ENCODE assay signal across 8 cellular contexts in the genomic region with DNA sequence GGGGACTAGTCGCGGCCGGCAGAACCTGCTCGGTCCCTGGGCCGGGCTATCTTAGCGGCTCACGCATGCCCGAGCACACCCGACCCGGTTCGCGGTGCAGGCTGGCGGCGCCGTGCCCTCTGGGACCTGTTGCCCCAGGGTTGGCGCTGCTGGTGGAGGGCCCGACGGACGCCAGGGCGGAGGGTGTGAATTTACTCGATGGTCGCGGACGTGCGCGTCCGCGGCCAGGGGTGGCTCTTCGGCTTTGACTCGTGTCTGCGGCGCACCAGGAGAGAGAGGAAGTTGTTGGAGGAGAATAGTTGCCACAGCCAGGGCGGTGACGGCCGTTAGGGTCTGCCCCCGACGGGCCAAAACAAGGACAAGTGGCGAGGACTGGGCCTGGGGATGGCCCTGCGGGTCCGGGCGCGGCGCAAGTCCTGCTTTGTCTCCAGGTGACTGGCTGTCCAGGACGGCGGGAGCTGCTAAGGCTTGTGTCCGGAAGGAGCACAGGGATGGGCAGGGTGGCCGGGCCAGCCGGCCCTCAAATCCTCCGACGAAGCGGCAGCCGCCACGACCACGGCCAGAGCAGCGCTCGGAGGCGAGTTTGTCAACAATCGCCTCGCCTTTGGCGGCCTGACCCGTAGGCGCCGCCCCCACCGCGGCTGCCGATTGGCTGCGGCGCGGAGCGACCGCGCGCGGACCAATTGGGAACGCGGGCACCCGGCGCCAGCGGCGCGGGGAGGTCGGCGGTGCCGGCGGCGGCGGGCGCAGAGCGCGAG. TPM values are rescaled to one million over a fixed set of nuclear protein-coding genes. Genes with fewer than 3 reads are reported as not detected.
DNase-seq lines count a peak whose midpoint lies in the region; ATAC-seq and TF ChIP-seq lines count a peak whose summit lies in the region.

No MANE protein-coding gene starts in this region.

- H3K27me3 Mint-ChIP-seq in neural crest cell (ENCODE audit: low read depth), result peaks cover 48% of the 10 kb centered on the region

- in situ Hi-C loops in GM23248 (cut with MboI), result loop anchor here (25.0 kb wide), 1 partner anchor 565 kb away; no protein-coding TSS in a partner anchor

- TF ChIP-seq CTCF in DOHH2 (IDR thresholded peaks at IDR 0.05; ENCODE audit: low read depth, low read length, poor library complexity, severe bottlenecking) (no peak), foreskin keratinocyte (conservative IDR thresholded peaks at IDR 0.05) (no peak), neural crest cell (conservative IDR thresholded peaks at IDR 0.05) (no peak)

- peak overlapping the region; percentile 77 for H3K27ac ChIP-seq in DOHH2 (ENCODE audit: low read depth, low read length)
- no peak overlapping the region for H3K27ac ChIP-seq in GM23248
- peak overlapping the region; percentile 89 for H3K27ac ChIP-seq in Karpas-422 (ENCODE audit: low read length)
- H3K27ac ChIP-seq in foreskin keratinocyte, result peak overlapping the region; percentile 57
- peak overlapping the region; percentile 16 for H3K27ac ChIP-seq in subcutaneous abdominal adipose tissue (ENCODE audit: low read depth, low read length)

- H4K20me1 ChIP-seq in DOHH2 (ENCODE audit: control insufficient read depth, insufficient read depth, low read depth, low read length) (peaks cover 38% of the 10 kb centered on the region), GM23248 (ENCODE audit: insufficient read depth) (no peaks in the 10 kb centered on the region), Karpas-422 (ENCODE audit: insufficient read depth, low read depth, low read length) (peaks cover 53% of the 10 kb centered on the region)

- H3F3A ChIP-seq in DOHH2 (ENCODE audit: control insufficient read depth, insufficient read depth), result no peaks in the 10 kb centered on the region
- peaks cover 8% of the 10 kb centered on the region; the same call in 1 of the 2 replicates for H3F3A ChIP-seq in GM23248 (ENCODE audit: insufficient read depth)

- H3K4me1 ChIP-seq in DOHH2 (ENCODE audit: control insufficient read depth, low read length) (peaks cover 74% of the 10 kb centered on the region), GM23248 (ENCODE audit: insufficient read depth) (peaks cover 3% of the 10 kb centered on the region; the same call in 1 of the 2 replicates), Karpas-422 (ENCODE audit: low read length) (peaks cover 73% of the 10 kb centered on the region), foreskin keratinocyte (peaks cover 6% of the 10 kb centered on the region), subcutaneous abdominal adipose tissue (ENCODE audit: control insufficient read depth in 5 of 5, insufficient read depth in 5 of 5, low read length in 5 of 5) (peaks cover 3 to 69% (median 57%) of the 10 kb centered on the region in 5 donors)

- H3K79me2 ChIP-seq in DOHH2 (ENCODE audit: control insufficient read depth, low read length), result peaks cover 62% of the 10 kb centered on the region
- H3K79me2 ChIP-seq in GM23248 (ENCODE audit: insufficient read depth), result no peaks in the 10 kb centered on the region
- peaks cover 60% of the 10 kb centered on the region for H3K79me2 ChIP-seq in Karpas-422 (ENCODE audit: low read length)

- H3K4me3 ChIP-seq in DOHH2 (ENCODE audit: low read length), result peak overlapping the region; percentile 91
- H3K4me3 ChIP-seq in GM23248, result peak overlapping the region; percentile 77
- peak overlapping the region; percentile 97 for H3K4me3 ChIP-seq in Karpas-422 (ENCODE audit: low read length)
- H3K4me3 ChIP-seq in subcutaneous abdominal adipose tissue (ENCODE audit: low read depth in 1 of 5, low read length in 5 of 5), result peak overlapping the region; percentile 77 to 90 (median 84)

- H3K9ac ChIP-seq in GM23248, result peak overlapping the region; percentile 65
- H3K9ac ChIP-seq in Karpas-422 (ENCODE audit: low read length), result peak overlapping the region; percentile 97
- H3K9ac ChIP-seq in subcutaneous abdominal adipose tissue (ENCODE audit: low read length in 5 of 5), result peak overlapping the region in 4 of 5 donors; percentile 59 to 78 (median 70)

- DNase-seq in GM23248 (peak; percentile 95), Karpas-422 (peak; percentile 95), SHP77 (lab: John Stamatoyannopoulos, UW) (peak; percentile 74 to 82), foreskin keratinocyte (peak in 1 of 2 donors; percentile 65), neural crest cell (ENCODE audit: low read depth, low spot score) (peak; percentile 81)
- peak; percentile 66 for DNase-seq in activated gamma-delta T cell treated with anti-CD3 and anti-CD28 coated beads, Interleukin-2, amount 50 U/mL, for 16 hours (ENCODE audit: low read depth)

- H3K4me3 Mint-ChIP-seq in neural crest cell, result peak overlapping the region; percentile 95

- peak; percentile 55 for ATAC-seq in foreskin keratinocyte

- H3K4me1 Mint-ChIP-seq in neural crest cell, result peaks cover 51% of the 10 kb centered on the region

- H3K27ac Mint-ChIP-seq in neural crest cell (ENCODE audit: unreplicated experiment), result no peak overlapping the region

- peaks cover 57% of the 10 kb centered on the region for H3K36me3 ChIP-seq in DOHH2 (ENCODE audit: control insufficient read depth, low read length)
- H3K36me3 ChIP-seq in GM23248 (ENCODE audit: low read depth), result no peaks in the 10 kb centered on the region
- peaks cover 37% of the 10 kb centered on the region for H3K36me3 ChIP-seq in Karpas-422 (ENCODE audit: insufficient read depth, low read length)
- peaks cover 8 to 14% (median 9%) of the 10 kb centered on the region in 5 donors for H3K36me3 ChIP-seq in subcutaneous abdominal adipose tissue (ENCODE audit: control insufficient read depth in 5 of 5, insufficient read depth in 5 of 5, low read length in 5 of 5)

- WGBS in GM23248 (ENCODE audit: low coverage in 1 of 2, low lambda C conversion rate in 2 of 2, missing lambda C conversion rate in 2 of 2), 2 experiments, result 1 to 2% methylated on average over 62 to 90 of the region's 90 CpGs

- H3K9me3 ChIP-seq in DOHH2 (ENCODE audit: control insufficient read depth, insufficient read depth, low read length) (no peaks in the 10 kb centered on the region), GM23248 (ENCODE audit: low read depth) (no peaks in the 10 kb centered on the region), Karpas-422 (ENCODE audit: low read length) (no peaks in the 10 kb centered on the region), subcutaneous abdominal adipose tissue (ENCODE audit: control insufficient read depth in 5 of 5, low read length in 5 of 5) (no peaks in the 10 kb centered on the region)

- peak overlapping the region; percentile 89 for H3K4me2 ChIP-seq in DOHH2 (ENCODE audit: low read length)
- H3K4me2 ChIP-seq in GM23248 (ENCODE audit: unreplicated experiment), result peak overlapping the region; percentile 97
- H3K4me2 ChIP-seq in Karpas-422 (ENCODE audit: low read depth, low read length, poor library complexity, severe bottlenecking), result peak overlapping the region; percentile 92

- peak overlapping the region; percentile 94 for H2AFZ ChIP-seq in GM23248
- H2AFZ ChIP-seq in Karpas-422 (ENCODE audit: low read length), result no peak overlapping the region

- H3K27me3 ChIP-seq in DOHH2 (ENCODE audit: control insufficient read depth, low read length) (peaks cover 31% of the 10 kb centered on the region), GM23248 (replicated peaks; ENCODE audit: insufficient read depth) (peaks cover 13% of the 10 kb centered on the region), Karpas-422 (ENCODE audit: low read length) (no peaks in the 10 kb centered on the region; the same call in 1 of the 2 replicates), foreskin keratinocyte (peaks cover 9% of the 10 kb centered on the region), subcutaneous abdominal adipose tissue (ENCODE audit: control insufficient read depth in 5 of 5, insufficient read depth in 4 of 5, low read length in 5 of 5) (peaks cover 0 to 3% (median 0%) of the 10 kb centered on the region in 5 donors)

- H3K9me3 Mint-ChIP-seq in neural crest cell, result no peaks in the 10 kb centered on the region

- H3K9me2 ChIP-seq in DOHH2 (replicated peaks; ENCODE audit: control insufficient read depth, low read length) (no peaks in the 10 kb centered on the region), GM23248 (ENCODE audit: insufficient read depth) (no peaks in the 10 kb centered on the region), Karpas-422 (replicated peaks; ENCODE audit: insufficient read depth, low read length) (no peaks in the 10 kb centered on the region)

- peaks cover 12% of the 10 kb centered on the region for H3K36me3 Mint-ChIP-seq in neural crest cell (ENCODE audit: low read depth)

RNA-seq across cellular contexts. Expression of gene BCL2L11, which starts 1.3 kb away (rescaled TPM):
- total RNA-seq in GM23248 (2014; rRNA removed; shearing (Covaris generic)), result under 0.01 and 0.22 TPM in 2 replicates
- polyA plus RNA-seq in GM23248 (2016; fragmentation: Nextera tagmentation; extraction: Ambion mirVana), result 0.43 and 0.55 TPM in 2 replicates
- total RNA-seq in Karpas-422 (2014; rRNA removed; shearing (Covaris generic); ENCODE audit: low replicate concordance), result 29.7 and 51.9 TPM in 2 replicates
- total RNA-seq in foreskin keratinocyte, result 2.7 and 2.9 TPM in 2 replicates
- polyA plus RNA-seq in foreskin keratinocyte, result 1.2 and 1.5 TPM in 2 replicates
- total RNA-seq in neural crest cell, result 16.4 and 21.9 TPM in 2 replicates
